ENCODE assay signal across 2 cellular contexts in the genomic region with DNA sequence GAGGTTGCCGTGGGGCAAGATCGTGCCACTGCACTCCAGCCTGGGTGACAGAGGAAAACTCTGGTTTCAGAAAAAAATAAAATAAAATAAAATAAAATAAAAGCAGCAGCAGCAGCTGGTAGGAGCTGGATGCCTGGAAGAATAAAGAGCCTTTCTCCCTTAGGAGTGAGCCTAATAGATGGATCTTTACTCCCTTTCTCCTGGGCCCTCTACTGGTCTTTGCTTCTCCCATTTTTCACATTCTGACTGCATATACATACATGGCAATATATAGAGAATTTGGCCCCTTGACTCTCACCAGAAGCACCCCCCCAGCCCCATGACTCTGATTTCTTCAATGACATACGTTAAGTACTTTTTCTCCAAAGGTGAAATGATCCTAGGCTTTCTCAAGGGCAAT.
TF ChIP-seq lines count a peak whose summit lies in the region.

No MANE protein-coding gene starts in this region.

TF ChIP-seq in GM12878, 131 proteins besides CTCF, POLR2A, EP300 and RAD21:
- TF ChIP-seq, protein P1, sequence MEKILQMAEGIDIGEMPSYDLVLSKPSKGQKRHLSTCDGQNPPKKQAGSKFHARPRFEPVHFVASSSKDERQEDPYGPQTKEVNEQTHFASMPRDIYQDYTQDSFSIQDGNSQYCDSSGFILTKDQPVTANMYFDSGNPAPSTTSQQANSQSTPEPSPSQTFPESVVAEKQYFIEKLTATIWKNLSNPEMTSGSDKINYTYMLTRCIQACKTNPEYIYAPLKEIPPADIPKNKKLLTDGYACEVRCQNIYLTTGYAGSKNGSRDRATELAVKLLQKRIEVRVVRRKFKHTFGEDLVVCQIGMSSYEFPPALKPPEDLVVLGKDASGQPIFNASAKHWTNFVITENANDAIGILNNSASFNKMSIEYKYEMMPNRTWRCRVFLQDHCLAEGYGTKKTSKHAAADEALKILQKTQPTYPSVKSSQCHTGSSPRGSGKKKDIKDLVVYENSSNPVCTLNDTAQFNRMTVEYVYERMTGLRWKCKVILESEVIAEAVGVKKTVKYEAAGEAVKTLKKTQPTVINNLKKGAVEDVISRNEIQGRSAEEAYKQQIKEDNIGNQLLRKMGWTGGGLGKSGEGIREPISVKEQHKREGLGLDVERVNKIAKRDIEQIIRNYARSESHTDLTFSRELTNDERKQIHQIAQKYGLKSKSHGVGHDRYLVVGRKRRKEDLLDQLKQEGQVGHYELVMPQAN (conservative IDR thresholded peaks at IDR 0.05): no peak
- no peak for TF ChIP-seq HDGF (IDR thresholded peaks at IDR 0.05)
- peak; percentile 14 for TF ChIP-seq BCL3 (IDR thresholded peaks at IDR 0.05; ENCODE audit: borderline replicate concordance, insufficient read depth, low read depth, low read length, poor library complexity, severe bottlenecking)
- TF ChIP-seq SMC3 (IDR thresholded peaks at IDR 0.05; ENCODE audit: borderline replicate concordance, low read length): peak; percentile 24; the same call in 1 of the 2 replicates
- no peak for TF ChIP-seq BHLHE40 (IDR thresholded peaks at IDR 0.05; ENCODE audit: borderline replicate concordance in 1 of 2, low read depth in 2 of 2, low read length in 1 of 2)
- TF ChIP-seq ZZZ3 (IDR thresholded peaks at IDR 0.05; ENCODE audit: control insufficient read depth, insufficient read length, low read depth): no peak
- no peak for TF ChIP-seq YBX1 (IDR thresholded peaks at IDR 0.05)
- no peak for TF ChIP-seq ZNF217 (IDR thresholded peaks at IDR 0.05)
- TF ChIP-seq EZH2 (IDR thresholded peaks at IDR 0.05; ENCODE audit: borderline replicate concordance, control insufficient read depth, low read depth, low read length): no peak
- TF ChIP-seq WRNIP1 (IDR thresholded peaks at IDR 0.05; ENCODE audit: borderline replicate concordance, low read depth, low read length): no peak
TF ChIP-seq in GM12878: peak in this region for 2.

TF ChIP-seq in liver, 16 proteins besides CTCF, POLR2A, EP300 and RAD21:
- TF ChIP-seq TAF1 (conservative IDR thresholded peaks at IDR 0.05): no peak
- no peak for TF ChIP-seq FOXA2 (IDR thresholded peaks at IDR 0.05)
- TF ChIP-seq YY1 (IDR thresholded peaks at IDR 0.05): no peak
- TF ChIP-seq HNF4A (conservative IDR thresholded peaks at IDR 0.05): no peak
- no peak for TF ChIP-seq REST (IDR thresholded peaks at IDR 0.05)
TF ChIP-seq in liver: peak in this region for 0.
